1 cellular context compared by ENCODE assay signal in genomic region chr1:182617734-182618288, GRCh38.
TF ChIP-seq lines count a peak whose summit lies in the region.

No MANE protein-coding gene starts in this region.

TF ChIP-seq in K562, 482 proteins besides CTCF, POLR2A, EP300 and RAD21:
- TF ChIP-seq ERF (CRISPR knock-in tag; IDR thresholded peaks at IDR 0.05) = no peak
- TF ChIP-seq ATF3 (IDR thresholded peaks at IDR 0.05) = 0 out of 2 replicates have a peak, but pooled peaks have one; percentile 9
- no peak for TF ChIP-seq ATF3 (CRISPR knock-in tag; conservative IDR thresholded peaks at IDR 0.05)
